ENCODE assay signal across 20 cellular contexts in genomic region chr2:64205415-64205814, GRCh38.
A peak's percentile ranks its signal among the peaks of the same experiment; 100 is the strongest.
DNase-seq lines count a peak whose midpoint lies in the region; ATAC-seq, FAIRE-seq and TF ChIP-seq lines count a peak whose summit lies in the region.
"Had no signal": no experiment of that assay in that cellular context is flagged by ENCODE, and none has a peak within 500 bp of the region (broad histone marks: within the 10 kb centered on the region; RNA-seq: fewer than 3 reads in every experiment).

No MANE protein-coding gene starts in this region.

- H4K20me1 ChIP-seq in KMS-11 (ENCODE audit: insufficient read depth) (no peaks in the 10 kb centered on the region), K562 (replicated peaks; ENCODE audit: control insufficient read depth, insufficient read depth, low read length) (no peaks in the 10 kb centered on the region), smooth muscle cell (ENCODE audit: low read depth) (no peaks in the 10 kb centered on the region)

- H3K4me3 ChIP-seq in KMS-11 (IDR thresholded peaks at IDR 0.05; ENCODE audit: insufficient read depth, low read depth, low read length) (no peak overlapping the region), K562 (no peak overlapping the region), smooth muscle cell (no peak overlapping the region), pancreas (no peak overlapping the region)
- H3K4me3 ChIP-seq: SJCRH30 had no signal

- no peak overlapping the region for H3K9ac ChIP-seq in KMS-11
- H3K9ac ChIP-seq in K562 (ENCODE audit: insufficient read depth in 1 of 2, low read depth in 2 of 2, low read length in 2 of 2): no peak overlapping the region
- H3K9ac ChIP-seq in smooth muscle cell (ENCODE audit: low read depth): no peak overlapping the region

- ATAC-seq in K562 (no peak), pancreas (no peak), SK-N-SH treated with all-trans-retinoic acid at 6 μM for 48 hours (no peak)
- ATAC-seq: activated CD8-positive, alpha-beta memory T cell treated with anti-CD3 and anti-CD28 coated beads, Interleukin-2, amount 10 ng/mL, durations not matched to agents 7 days and 5 days had no signal

- H3K36me3 ChIP-seq in KMS-11 (ENCODE audit: insufficient read depth) (no peaks in the 10 kb centered on the region), K562 (ENCODE audit: control insufficient read depth, insufficient read depth, low read length) (no peaks in the 10 kb centered on the region), smooth muscle cell (ENCODE audit: low read depth) (no peaks in the 10 kb centered on the region), pancreas (no peaks in the 10 kb centered on the region)
- H3K36me3 ChIP-seq: SJCRH30 had no signal

- H3K27ac ChIP-seq in KMS-11: peak overlapping the region; percentile 73; the same call in 1 of the 2 replicates
- H3K27ac ChIP-seq in K562 (ENCODE audit: extremely low read depth, low read depth, low read length): no peak overlapping the region
- peak overlapping the region; percentile 99 for H3K27ac ChIP-seq in smooth muscle cell (ENCODE audit: low read depth)
- no peak overlapping the region for H3K27ac ChIP-seq in pancreas
- H3K27ac ChIP-seq: SJCRH30 had no signal

- POLR2A ChIA-PET in K562 (lab: Yijun Ruan, JAX): interaction anchor here (2.5 kb wide), 1 partner anchor 11 kb away, joined by 7 read pairs; no protein-coding TSS in a partner anchor

- in situ Hi-C loops in K562 (cut with MboI): no loop called here

- TF ChIP-seq POLR2A in GM12891 (IDR thresholded peaks at IDR 0.05; ENCODE audit: low read depth, low read length): no peak
- TF ChIP-seq POLR2A in K562 (conservative IDR thresholded peaks at IDR 0.05): no peak

- CTCF ChIA-PET in K562 (lab: Yijun Ruan, JAX; ENCODE audit: low intra/inter-chr PET ratio): no interaction called here

- H3K9me3 ChIP-seq in K562 (replicated peaks; ENCODE audit: control insufficient read depth, insufficient read depth, low read depth, low read length): no peaks in the 10 kb centered on the region
- H3K9me3 ChIP-seq in smooth muscle cell (replicated peaks; ENCODE audit: low read depth): no peaks in the 10 kb centered on the region
- H3K9me3 ChIP-seq in pancreas: no peaks in the 10 kb centered on the region
- H3K9me3 ChIP-seq: SJCRH30 had no signal

- DNase-seq in GM12891 (ENCODE audit: insufficient read length, low spot score) (no peak), K562 (ENCODE audit: extremely low read depth in 1 of 4, low spot score in 3 of 4) (no peak), smooth muscle cell (lab: John Stamatoyannopoulos, UW; ENCODE audit: unreplicated experiment) (no peak), pancreas (no peak), 8988T (no peak)
- DNase-seq: activated CD4-positive, CD25-positive, alpha-beta regulatory T cell; activated CD8-positive, alpha-beta memory T cell treated with anti-CD3 and anti-CD28 coated beads, Interleukin-2, amount 10 ng/mL, durations not matched to agents 7 days and 5 days; activated effector memory CD4-positive, alpha-beta T cell treated with anti-CD3 and anti-CD28 coated beads, Interleukin-2, amount 50 U/mL, for 16 hours; anterior cingulate cortex; caudate nucleus; EL; foreskin fibroblast; HCEC 1CT; NCI-H2171 treated with DMSO at 0.1 percent for 48 hours; NCI-H69; SJCRH30; stimulated activated CD4-positive, alpha-beta T cell treated with anti-CD3 and anti-CD28 coated beads, Interleukin-12 subunit alpha, Interleukin-12 subunit beta, amount 100 ng/mL, for 4 hours had no signal

- no peak for TF ChIP-seq CTCF in KMS-11 (conservative IDR thresholded peaks at IDR 0.05; ENCODE audit: low read depth, low read length)
- TF ChIP-seq CTCF in K562 (IDR thresholded peaks at IDR 0.05 in 2 of 3, conservative IDR thresholded peaks at IDR 0.05 in 1 of 3; ENCODE audit: insufficient read depth in 2 of 3, low read depth in 1 of 3, low read length in 3 of 3): no peak
- no peak for TF ChIP-seq CTCF in smooth muscle cell (IDR thresholded peaks at IDR 0.05; ENCODE audit: borderline replicate concordance, insufficient read depth, poor library complexity, severe bottlenecking)
- TF ChIP-seq CTCF in pancreas (IDR thresholded peaks at IDR 0.05): no peak

- FAIRE-seq in GM12891 (lab: Jason Lieb, UNC): peak; percentile 80
- FAIRE-seq in K562 (lab: Jason Lieb, UNC): peak; percentile 32
- FAIRE-seq in pancreas (lab: Jason Lieb, UNC): no peak
- FAIRE-seq: keratinocyte had no signal

- H2AFZ ChIP-seq in KMS-11 (ENCODE audit: low read depth) (no peak overlapping the region), K562 (ENCODE audit: low read depth, low read length) (no peak overlapping the region), smooth muscle cell (ENCODE audit: low read depth) (no peak overlapping the region)

- TF ChIP-seq EP300 in K562 (IDR thresholded peaks at IDR 0.05; ENCODE audit: low read length): no peak

- TF ChIP-seq RAD21 in K562 (CRISPR knock-in tag; conservative IDR thresholded peaks at IDR 0.05 in 1 of 2, IDR thresholded peaks at IDR 0.05 in 1 of 2): no peak

- no peaks in the 10 kb centered on the region for H3K9me1 ChIP-seq in K562 (ENCODE audit: control insufficient read depth, insufficient read depth, low read length)

- WGBS in K562 (ENCODE audit: insufficient coverage, low coverage, missing lambda C conversion rate): 9% methylated on average over 2 of the region's 2 CpGs
- 83% methylated on average over 2 of the region's 2 CpGs for WGBS in smooth muscle cell (ENCODE audit: low lambda C conversion rate)
- WGBS in pancreas, 2 donors: 78 to 82% methylated on average over 2 of the region's 2 CpGs

- peaks cover 29% of the 10 kb centered on the region for H3F3A ChIP-seq in smooth muscle cell (ENCODE audit: low read depth)

- H3K4me1 ChIP-seq in KMS-11 (ENCODE audit: low read depth, poor library complexity, severe bottlenecking): peaks cover 80% of the 10 kb centered on the region
- no peaks in the 10 kb centered on the region; a peak in 1 of 5 replicates for H3K4me1 ChIP-seq in K562 (replicated peaks in 1 of 2; ENCODE audit: control insufficient read depth in 2 of 2, insufficient read depth in 2 of 2, low read length in 2 of 2)
- H3K4me1 ChIP-seq in smooth muscle cell (ENCODE audit: low read depth): peaks cover 19% of the 10 kb centered on the region
- peaks cover 0 to 15% (median 7%) of the 10 kb centered on the region in 3 donors for H3K4me1 ChIP-seq in pancreas

- H3K4me2 ChIP-seq in KMS-11: peak overlapping the region; percentile 92; the same call in 1 of the 2 replicates
- H3K4me2 ChIP-seq in K562 (ENCODE audit: insufficient read depth, low read length): no peak overlapping the region
- peak overlapping the region; percentile 82 for H3K4me2 ChIP-seq in smooth muscle cell

- H3K27me3 ChIP-seq in KMS-11 (ENCODE audit: insufficient read depth, low read depth): no peaks in the 10 kb centered on the region
- H3K27me3 ChIP-seq in K562 (ENCODE audit: control insufficient read depth in 2 of 2, insufficient read depth in 2 of 2, low read length in 2 of 2): no peaks in the 10 kb centered on the region
- H3K27me3 ChIP-seq in smooth muscle cell (ENCODE audit: low read depth): no peaks in the 10 kb centered on the region
- H3K27me3 ChIP-seq in pancreas: no peaks in the 10 kb centered on the region
- H3K27me3 ChIP-seq: SJCRH30 had no signal

- H3K79me2 ChIP-seq in KMS-11 (ENCODE audit: insufficient read depth, low read depth): no peaks in the 10 kb centered on the region
- H3K79me2 ChIP-seq in K562 (ENCODE audit: control insufficient read depth, insufficient read depth, low read length): no peaks in the 10 kb centered on the region
- no peaks in the 10 kb centered on the region for H3K79me2 ChIP-seq in smooth muscle cell (ENCODE audit: low read depth)

- intact Hi-C loops in K562 (cut with micrococcal nuclease) (no loop called here), pancreas (cut with DNase I) (no loop called here)

- no TSS peak for BruUV-seq in K562 (replicated peaks; lab: Mats Ljungman, UMichigan)

TF ChIP-seq in GM12891, 5 proteins besides CTCF, POLR2A, EP300 and RAD21:
- TF ChIP-seq POLR2AphosphoS5 (IDR thresholded peaks at IDR 0.05; ENCODE audit: low read depth, low read length): no peak
- no peak for TF ChIP-seq TAF1 (IDR thresholded peaks at IDR 0.05; ENCODE audit: low read depth, low read length)
- no peak for TF ChIP-seq SPI1 (IDR thresholded peaks at IDR 0.05; ENCODE audit: low read depth, low read length)
- TF ChIP-seq POU2F2 (IDR thresholded peaks at IDR 0.05; ENCODE audit: low read depth, low read length): no peak
- no peak for TF ChIP-seq PAX5 (IDR thresholded peaks at IDR 0.05; ENCODE audit: insufficient read depth, low read length, severe bottlenecking)

TF ChIP-seq in K562, 482 proteins besides CTCF, POLR2A, EP300 and RAD21 (continues in another document):
- TF ChIP-seq MAZ (CRISPR knock-in tag; conservative IDR thresholded peaks at IDR 0.05 in 1 of 2, IDR thresholded peaks at IDR 0.05 in 1 of 2) (no peak), MBD2 (IDR thresholded peaks at IDR 0.05; ENCODE audit: borderline replicate concordance, low read depth) (no peak), GATA2 (CRISPR knock-in tag; IDR thresholded peaks at IDR 0.05) (no peak), BRCA1 (IDR thresholded peaks at IDR 0.05) (no peak), BRCA1 (CRISPR knock-in tag; IDR thresholded peaks at IDR 0.05) (no peak), WHSC1 (IDR thresholded peaks at IDR 0.05; ENCODE audit: low read length) (no peak)

TF ChIP-seq in SK-N-SH treated with all-trans-retinoic acid at 6 μM for 48 hours, 23 proteins besides CTCF, POLR2A, EP300 and RAD21 (continues in another document):
- TF ChIP-seq ZFP30 (CRISPR knock-in tag; IDR thresholded peaks at IDR 0.05) (no peak), TSHZ2 (CRISPR knock-in tag; IDR thresholded peaks at IDR 0.05) (no peak), BACH2 (CRISPR knock-in tag; IDR thresholded peaks at IDR 0.05; ENCODE audit: borderline replicate concordance) (no peak)

Comparison
In these comparisons a context has a peak if more than half of its experiments do, and no peak if none do; other contexts are left out.
1. H3K27ac ChIP-seq: peak in KMS-11 (single experiment) and smooth muscle cell (single experiment); none in K562 (single experiment) and pancreas (0 of 4).